Comparison of ENCODE assay signal across 20 cellular contexts in genomic region chr20:62378215-62378614, GRCh38. TPM values are rescaled to one million over a fixed set of nuclear protein-coding genes. Genes with fewer than 3 reads are reported as not detected.
A peak's percentile ranks its signal among the peaks of the same experiment; 100 is the strongest.
DNase-seq lines count a peak whose midpoint lies in the region; ATAC-seq and TF ChIP-seq lines count a peak whose summit lies in the region.
"Had no signal": no experiment of that assay in that cellular context is flagged by ENCODE, and none has a peak within 500 bp of the region (broad histone marks: within the 10 kb centered on the region; RNA-seq: fewer than 3 reads in every experiment).

No MANE protein-coding gene starts in this region.

- TF ChIP-seq CTCF in A673 (conservative IDR thresholded peaks at IDR 0.05; ENCODE audit: low read depth, low read length) (no peak), prostate gland (IDR thresholded peaks at IDR 0.05) (no peak)

- DNase-seq in A673 (ENCODE audit: low spot score) (no peak), epithelial cell of prostate (ENCODE audit: low read depth, low spot score) (peak; percentile 85), prostate gland (ENCODE audit: low spot score) (peak; percentile 76), A172 (ENCODE audit: low spot score) (no peak), activated gamma-delta T cell treated with Interleukin-2 at 50 U/mL for 16 hours (no peak)
- DNase-seq: activated naive CD8-positive, alpha-beta T cell treated with anti-CD3 and anti-CD28 coated beads for 36 hours; AML-193; NCI-H1694 treated with DMSO at 0.1 percent for 48 hours; NCI-H526; Peyer's patch; stimulated activated CD4-positive, alpha-beta T cell treated with anti-CD3 and anti-CD28 coated beads, Interleukin-4, amount 100 ng/mL, for 24 hours; T-cell had no signal

- H3K27me3 ChIP-seq in A673 (replicated peaks; ENCODE audit: insufficient read depth, low read depth, low read length, poor library complexity) (no peaks in the 10 kb centered on the region), HUES6 (ENCODE audit: control insufficient read depth, insufficient read depth, low read length) (no peaks in the 10 kb centered on the region), prostate gland (replicated peaks; ENCODE audit: insufficient read depth) (no peaks in the 10 kb centered on the region)
- H3K27me3 ChIP-seq: Peyer's patch had no signal

- ATAC-seq in GM19324 (IDR thresholded peaks at IDR 0.05; ENCODE audit: low FRiP score, unreplicated experiment), result no peak
- no peak for ATAC-seq in GM18867 (IDR thresholded peaks at IDR 0.05; ENCODE audit: unreplicated experiment)
- ATAC-seq: T-cell had no signal

- WGBS in prostate gland, result 55% methylated on average over 22 of the region's 22 CpGs

- H3K36me3 ChIP-seq in A673 (ENCODE audit: insufficient read depth, low read length, poor library complexity, severe bottlenecking) (peaks cover 11% of the 10 kb centered on the region), HUES6 (ENCODE audit: control insufficient read depth, insufficient read depth, low read length) (peaks cover 9% of the 10 kb centered on the region), prostate gland (no peaks in the 10 kb centered on the region)
- H3K36me3 ChIP-seq: Peyer's patch had no signal

- H3K4me1 ChIP-seq in A673 (ENCODE audit: insufficient read depth, low read length, poor library complexity, severe bottlenecking) (peaks cover 9% of the 10 kb centered on the region), HUES6 (ENCODE audit: control insufficient read depth, insufficient read depth, low read length) (peaks cover 50% of the 10 kb centered on the region), prostate gland (replicated peaks) (peaks cover 21% of the 10 kb centered on the region)

- peak overlapping the region; percentile 46 for H3K27ac ChIP-seq in A673 (ENCODE audit: low read depth, low read length, poor library complexity, severe bottlenecking)
- H3K27ac ChIP-seq in HUES6 (ENCODE audit: low read depth, low read length), result peak overlapping the region; percentile 91
- peak overlapping the region; percentile 97 for H3K27ac ChIP-seq in epithelial cell of prostate
- H3K27ac ChIP-seq in prostate gland, result peak overlapping the region; percentile 66 to 77
- H3K27ac ChIP-seq: HL-60 had no signal

- BruUV-seq in A673 (replicated peaks; lab: Mats Ljungman, UMichigan), result no TSS peak

- H3K9ac ChIP-seq in HUES6 (ENCODE audit: low read length), result peak overlapping the region; percentile 0

- no peak for TF ChIP-seq POLR2A in prostate gland (IDR thresholded peaks at IDR 0.05)

- CTCF ChIA-PET in A673 (lab: Charles Lee), result no interaction called here

- intact Hi-C loops in A673 (cut with micrococcal nuclease; ENCODE audit: unreplicated experiment) (no loop called here), prostate gland (cut with DNase I) (no loop called here)

- no peaks in the 10 kb centered on the region for H3K9me3 ChIP-seq in A673 (ENCODE audit: low read depth, low read length, poor library complexity, severe bottlenecking)
- no peaks in the 10 kb centered on the region for H3K9me3 ChIP-seq in HUES6 (ENCODE audit: control insufficient read depth, insufficient read depth, low read depth, low read length)
- no peaks in the 10 kb centered on the region for H3K9me3 ChIP-seq in prostate gland
- H3K9me3 ChIP-seq: Peyer's patch had no signal

- H3K4me3 ChIP-seq in A673 (ENCODE audit: low read depth, low read length, poor library complexity, severe bottlenecking) (no peak overlapping the region), HUES6 (ENCODE audit: low read depth, low read length) (no peak overlapping the region), prostate gland (no peak overlapping the region)
- H3K4me3 ChIP-seq: Peyer's patch had no signal

- POLR2A ChIA-PET in A673 (lab: Charles Lee; ENCODE audit: low non-redundant PET), result no interaction called here

RNA-seq across cellular contexts. Expression of gene RPS21, which starts 8.7 kb away (rescaled TPM):
- total RNA-seq in A673 (2021) (1,502 and 1,506 TPM in 2 replicates), prostate gland (1,000 to 10,000 TPM; 1,506 to 4,377 TPM)
- 2,286 and 2,536 TPM in 2 replicates for total RNA-seq in A172 (2014; rRNA removed; shearing (Covaris generic))

RNA-seq across cellular contexts. Expression of gene LAMA5, which starts 11.1 kb away (rescaled TPM):
- 4.2 and 13.2 TPM in 2 replicates for total RNA-seq in A673 (2021)
- total RNA-seq in prostate gland, result 100 to 1,000 TPM; 170 to 272 TPM
- total RNA-seq in A172 (2014; rRNA removed; shearing (Covaris generic)), result 63.8 and 81.2 TPM in 2 replicates

RNA-seq across cellular contexts. Expression of gene CABLES2, which starts 28.9 kb away (rescaled TPM):
- total RNA-seq in A673 (2021), result 11.8 and 14.1 TPM in 2 replicates
- total RNA-seq in prostate gland, result 10 to 100 TPM in 1 of 2 donors, 1 to 10 TPM in 1; 4.1 to 31.3 TPM
- total RNA-seq in A172 (2014; rRNA removed; shearing (Covaris generic)), result 10.4 and 12.9 TPM in 2 replicates

RNA-seq across cellular contexts. Expression of gene RBBP8NL, which starts 49.1 kb away (rescaled TPM):
- not detected in 2 replicates for total RNA-seq in A673 (2021)
- total RNA-seq in prostate gland, result 10 to 100 TPM in 1 of 2 donors, 1 to 10 TPM in 1; 4.9 to 10.9 TPM
- total RNA-seq in A172 (2014; rRNA removed; shearing (Covaris generic)), result not detected in 2 replicates
- total RNA-seq: activated naive CD8-positive, alpha-beta T cell treated with anti-CD3 and anti-CD28 coated beads for 36 hours; cerebellum; endothelial cell of umbilical vein; left ventricle myocardium superior; natural killer cell treated with Interleukin-12 subunit alpha and Interleukin-12 subunit beta and Interleukin-15 and Interleukin-18, amount 100 ng/mL, for 72 hours; T-cell had no signal

Comparison
In these comparisons a context has a peak if more than half of its experiments do, and no peak if none do; other contexts are left out.
1. DNase-seq: peak in epithelial cell of prostate (single experiment) and prostate gland (single experiment); none in A673 (single experiment), A172 (single experiment) and activated gamma-delta T cell treated with Interleukin-2 at 50 U/mL for 16 hours (single experiment).
2. H3K27ac ChIP-seq: peak in every context shown above with its lines; median percentile 97 in epithelial cell of prostate; 91 in HUES6; 72 in prostate gland; 46 in A673.